31 cellular contexts compared by ENCODE assay signal in genomic region chr5:51661646-51662265, GRCh38.
"Had no signal": no experiment of that assay in that cellular context is flagged by ENCODE, and none has a peak within 500 bp of the region (broad histone marks: within the 10 kb centered on the region; RNA-seq: fewer than 3 reads in every experiment).

No MANE protein-coding gene starts in this region.

- H3K27ac Mint-ChIP-seq: activated B cell treated with CpG ODN at 0.5 μM for 24 hours; activated CD8-positive, alpha-beta T cell treated with anti-CD3 and anti-CD28 coated beads for 36 hours; activated naive CD8-positive, alpha-beta T cell; activated T-helper 17 cell treated with anti-CD3 and anti-CD28 coated beads, Interleukin-2, amount 50 U/mL, for 72 hours; T-helper 17 cell; T-helper 2 cell treated with Interferon-gamma antibody and Interleukin-4, amounts not matched to agents 5 μg/mL and 100 μg/mL, for 36 hours had no signal

- H3K4me1 ChIP-seq: body of pancreas, colonic mucosa, esophagus squamous epithelium, gastroesophageal sphincter, heart right ventricle had no signal

- H3K27ac ChIP-seq: body of pancreas, colonic mucosa, epithelial cell of prostate, esophagus squamous epithelium, gastroesophageal sphincter, heart right ventricle, WERI-Rb-1 had no signal

- H3K4me3 ChIP-seq: body of pancreas, colonic mucosa, esophagus squamous epithelium, gastroesophageal sphincter, heart right ventricle had no signal

- H3K4me1 Mint-ChIP-seq: activated B cell treated with CpG ODN at 0.5 μM for 24 hours; activated T-helper 17 cell treated with anti-CD3 and anti-CD28 coated beads, Interleukin-2, amount 50 U/mL, for 72 hours; T-helper 17 cell had no signal

- ATAC-seq: activated CD4-positive, CD25-positive, alpha-beta regulatory T cell treated with anti-CD3 and anti-CD28 coated beads, Interleukin-2, amount 50 U/mL, for 24 hours; activated CD8-positive, alpha-beta T cell treated with anti-CD3 and anti-CD28 coated beads for 36 hours; activated T-cell treated with anti-CD3 and anti-CD28 coated beads, Interleukin-2, amount 50 U/mL, for 4 hours; activated T-helper 17 cell treated with anti-CD3 and anti-CD28 coated beads, Interleukin-2, amount 50 U/mL, for 72 hours; body of pancreas; gastroesophageal sphincter; heart right ventricle; T-helper 17 cell had no signal

- DNase-seq: activated B cell treated with CpG ODN at 0.5 μM for 24 hours; activated CD4-positive, alpha-beta T cell treated with anti-CD3 and anti-CD28 coated beads for 48 hours; activated CD4-positive, alpha-beta T cell treated with anti-CD3 and anti-CD28 coated beads, Interleukin-2, amount 50 U/mL, for 1 hour; activated CD4-positive, alpha-beta T cell treated with anti-CD3 and anti-CD28 coated beads, Interleukin-2, amount 50 U/mL, for 48 hours; activated CD8-positive, alpha-beta memory T cell treated with anti-CD3 and anti-CD28 coated beads for 24 hours; activated CD8-positive, alpha-beta T cell treated with anti-CD3 and anti-CD28 coated beads for 36 hours; activated effector memory CD4-positive, alpha-beta T cell treated with Interleukin-2 at 50 U/mL for 16 hours; activated gamma-delta T cell treated with Interleukin-2 at 50 U/mL for 16 hours; activated naive CD4-positive, alpha-beta T cell treated with anti-CD3 and anti-CD28 coated beads, Interleukin-2, amount 50 U/mL, for 16 hours; activated naive CD4-positive, alpha-beta T cell treated with Interleukin-2 at 50 U/mL for 16 hours; activated T-cell treated with anti-CD3 and anti-CD28 coated beads, Interleukin-2, amount 50 U/mL, for 4 hours; amygdala; aorta; body of pancreas; caudate nucleus; colonic mucosa; effector CD8-positive, alpha-beta T cell; esophagus squamous epithelium; foreskin melanocyte; heart right ventricle; T-helper 17 cell; T1000; WERI-Rb-1 had no signal

- H3K27me3 ChIP-seq: body of pancreas, colonic mucosa, esophagus squamous epithelium, gastroesophageal sphincter, heart right ventricle had no signal

- FAIRE-seq: endometrium, endothelial cell of umbilical vein had no signal

- H3K36me3 Mint-ChIP-seq: activated naive CD8-positive, alpha-beta T cell had no signal

- H3K4me3 Mint-ChIP-seq: activated B cell treated with CpG ODN at 0.5 μM for 24 hours; activated CD8-positive, alpha-beta T cell treated with anti-CD3 and anti-CD28 coated beads for 36 hours; activated naive CD8-positive, alpha-beta T cell; activated T-cell treated with anti-CD3 and anti-CD28 coated beads, Interleukin-2, amount 50 U/mL, for 4 hours; activated T-helper 17 cell treated with anti-CD3 and anti-CD28 coated beads, Interleukin-2, amount 50 U/mL, for 72 hours; T-helper 17 cell; T-helper 2 cell treated with Interferon-gamma antibody and Interleukin-4, amounts not matched to agents 5 μg/mL and 100 μg/mL, for 36 hours had no signal

- H3K36me3 ChIP-seq: colonic mucosa, esophagus squamous epithelium, gastroesophageal sphincter, heart right ventricle, WERI-Rb-1 had no signal

- H3K9me3 ChIP-seq: body of pancreas, colonic mucosa, esophagus squamous epithelium, gastroesophageal sphincter had no signal

- H3K27me3 Mint-ChIP-seq: activated B cell treated with CpG ODN at 0.5 μM for 24 hours; activated CD8-positive, alpha-beta T cell treated with anti-CD3 and anti-CD28 coated beads for 36 hours; activated naive CD8-positive, alpha-beta T cell; activated T-helper 17 cell treated with anti-CD3 and anti-CD28 coated beads, Interleukin-2, amount 50 U/mL, for 72 hours; T-helper 17 cell had no signal

- H3K9me3 Mint-ChIP-seq: T-helper 2 cell treated with Interferon-gamma antibody and Interleukin-4, amounts not matched to agents 5 μg/mL and 100 μg/mL, for 36 hours had no signal
